ENCODE assay signal across 1 cellular context in genomic region chr12:66548338-66549049, GRCh38.
TF ChIP-seq lines count a peak whose summit lies in the region.

No MANE protein-coding gene starts in this region.

TF ChIP-seq in HCT116, 20 proteins besides CTCF, POLR2A, EP300 and RAD21 (continued from another document):
- peak; percentile 44; the same call in 1 of the 2 replicates for TF ChIP-seq MAX (IDR thresholded peaks at IDR 0.05)
